9 cellular contexts compared by ENCODE assay signal in genomic region chr14:49880267-49881064, GRCh38. TPM values are rescaled to one million over a fixed set of nuclear protein-coding genes. Genes with fewer than 3 reads are reported as not detected.
DNase-seq lines count a peak whose midpoint lies in the region; ATAC-seq lines count a peak whose summit lies in the region.
"Had no signal": no experiment of that assay in that cellular context is flagged by ENCODE, and none has a peak within 500 bp of the region (broad histone marks: within the 10 kb centered on the region; RNA-seq: fewer than 3 reads in every experiment).

No MANE protein-coding gene starts in this region.

- CTCF ChIA-PET in T-cell (lab: Charles Lee), result interaction anchor here (0.7 to 2.7 kb wide), 14 partner anchors 8 to 182 kb away, joined by 3 to 7 read pairs (median 4); no protein-coding TSS in a partner anchor

- ATAC-seq in T-cell (replicated peaks in 1 of 4) (peak in 3 of 4 experiments; percentile 33 to 70 (median 43)), left colon (peak; percentile 80), HG02610 (IDR thresholded peaks at IDR 0.05; ENCODE audit: unreplicated experiment) (no peak)

- no peak overlapping the region for H3K27ac ChIP-seq in substantia nigra (ENCODE audit: low read depth, low read length, poor library complexity, severe bottlenecking)

- POLR2A ChIA-PET in T-cell (lab: Charles Lee), result interaction anchor here in 1 of 2 donors (0.6 kb wide), 1 partner anchor 18 kb away, joined by 3 read pairs; no protein-coding TSS in a partner anchor

- H3K9me3 Mint-ChIP-seq in T-cell, result no peaks in the 10 kb centered on the region

- intact Hi-C loops in left colon (cut with DNase I, micrococcal nuclease), result no loop called here

- DNase-seq in A172 (ENCODE audit: low spot score) (peak; percentile 80), Daoy (ENCODE audit: low read depth) (peak; percentile 41), T-cell (peak in 1 of 34 experiments; percentile 17), left colon (no peak), NCI-H510A (lab: John Stamatoyannopoulos, UW) (no peak), substantia nigra (lab: John Stamatoyannopoulos, UW) (no peak), DMS153 treated with DMSO at 0.1 percent for 48 hours (lab: John Stamatoyannopoulos, UW; ENCODE audit: unreplicated experiment) (no peak)
- DNase-seq: amniotic stem cell had no signal

- H3K27ac Mint-ChIP-seq in T-cell, result peak overlapping the region; percentile 65 to 74

- H3K27me3 Mint-ChIP-seq in T-cell, result no peaks in the 10 kb centered on the region

- H3K4me1 Mint-ChIP-seq in T-cell, result peaks cover 15 to 19% (median 15%) of the 10 kb centered on the region in 3 donors

- H3K4me3 Mint-ChIP-seq in T-cell, result no peak overlapping the region

- H3K36me3 Mint-ChIP-seq in T-cell, result no peaks in the 10 kb centered on the region

RNA-seq across cellular contexts. Expression of gene ARF6, which starts 12.4 kb away (rescaled TPM):
- 51.6 and 51.9 TPM in 2 replicates for total RNA-seq in A172 (2014; rRNA removed; shearing (Covaris generic))
- total RNA-seq in Daoy (2014; rRNA removed; shearing (Covaris generic)), result 53.5 and 63.9 TPM in 2 replicates
- total RNA-seq in T-cell (100 to 1,000 TPM in 1 of 5 donors, 10 to 100 TPM in 4; 72.0 to 111 (median 93.6) TPM), left colon (100 to 1,000 TPM; 131 to 161 TPM)

RNA-seq across cellular contexts. Expression of gene NEMF, which starts 27.9 kb away (rescaled TPM):
- 24.1 and 33.2 TPM in 2 replicates for total RNA-seq in A172 (2014; rRNA removed; shearing (Covaris generic))
- 68.1 and 69.6 TPM in 2 replicates for total RNA-seq in Daoy (2014; rRNA removed; shearing (Covaris generic))
- 100 to 1,000 TPM in 1 of 5 donors, 10 to 100 TPM in 4; 73.0 to 106 (median 88.8) TPM for total RNA-seq in T-cell
- 10 to 100 TPM; 53.2 to 62.1 TPM for total RNA-seq in left colon

Comparison
In these comparisons a context has a peak if more than half of its experiments do, and no peak if none do; other contexts are left out.
1. DNase-seq: peak in A172 (single experiment) and Daoy (single experiment); none in left colon (0 of 2), NCI-H510A (single experiment), substantia nigra (0 of 49) and DMS153 treated with DMSO at 0.1 percent for 48 hours (single experiment).